Comparison of ENCODE assay signal across 8 cellular contexts in genomic region chr6:100880149-100880900, GRCh38. TPM values are rescaled to one million over a fixed set of nuclear protein-coding genes. Genes with fewer than 3 reads are reported as not detected.
A peak's percentile ranks its signal among the peaks of the same experiment; 100 is the strongest.
DNase-seq lines count a peak whose midpoint lies in the region; ATAC-seq and TF ChIP-seq lines count a peak whose summit lies in the region.

No MANE protein-coding gene starts in this region.

- TSS peak; percentile 36 for BruUV-seq in A673 (replicated peaks; lab: Mats Ljungman, UMichigan)

- H4K20me1 ChIP-seq in hepatocyte (ENCODE audit: insufficient read depth, poor library complexity, severe bottlenecking): peaks cover 24% of the 10 kb centered on the region

- no peaks in the 10 kb centered on the region for H3K27me3 ChIP-seq in A673 (replicated peaks; ENCODE audit: insufficient read depth, low read depth, low read length, poor library complexity)
- no peaks in the 10 kb centered on the region for H3K27me3 ChIP-seq in HAP-1 (ENCODE audit: low read depth)
- no peaks in the 10 kb centered on the region for H3K27me3 ChIP-seq in hepatocyte
- no peaks in the 10 kb centered on the region for H3K27me3 ChIP-seq in spleen (replicated peaks in 1 of 7)

- peaks cover 28% of the 10 kb centered on the region for H3K36me3 Mint-ChIP-seq in activated CD4-positive, alpha-beta memory T cell treated with anti-CD3 and anti-CD28 coated beads, Interleukin-2, amount 10 ng/mL, durations not matched to agents 7 days and 5 days (ENCODE audit: low read depth)

- POLR2A ChIA-PET in A673 (lab: Charles Lee; ENCODE audit: low non-redundant PET): no interaction called here
- POLR2A ChIA-PET in activated CD4-positive, alpha-beta memory T cell treated with anti-CD3 and anti-CD28 coated beads, Interleukin-2, amount 10 ng/mL, durations not matched to agents 7 days and 5 days (lab: Charles Lee): interaction anchor here (0.8 to 1.5 kb wide), 8 partner anchors 8 to 512 kb away, joined by 3 to 4 read pairs (median 3); no protein-coding TSS in a partner anchor

- H3K36me3 ChIP-seq in A673 (ENCODE audit: insufficient read depth, low read length, poor library complexity, severe bottlenecking) (no peaks in the 10 kb centered on the region), HAP-1 (replicated peaks) (no peaks in the 10 kb centered on the region; the same call in 1 of the 2 replicates), hepatocyte (replicated peaks; ENCODE audit: insufficient read depth, low read depth) (no peaks in the 10 kb centered on the region), spleen (no peaks in the 10 kb centered on the region)

- intact Hi-C loops in A673 (cut with micrococcal nuclease; ENCODE audit: unreplicated experiment): no loop called here
- intact Hi-C loops in spleen (cut with DNase I; ENCODE audit: low total_unique reads): no loop called here

- peaks cover 53% of the 10 kb centered on the region for H3K4me1 Mint-ChIP-seq in activated CD4-positive, alpha-beta memory T cell treated with anti-CD3 and anti-CD28 coated beads, Interleukin-2, amount 10 ng/mL, durations not matched to agents 7 days and 5 days

- in situ Hi-C loops in HAP-1 (cut with MboI; ENCODE audit: low sequenced_read_pairs): no loop called here

- no peak for TF ChIP-seq POLR2A in spleen (IDR thresholded peaks at IDR 0.05)

- H2AFZ ChIP-seq in hepatocyte: peak overlapping the region; percentile 87

- H3K4me3 Mint-ChIP-seq in activated CD4-positive, alpha-beta memory T cell treated with anti-CD3 and anti-CD28 coated beads, Interleukin-2, amount 10 ng/mL, durations not matched to agents 7 days and 5 days: peak overlapping the region; percentile 100

- no peaks in the 10 kb centered on the region for H3K9me2 ChIP-seq in hepatocyte (replicated peaks; ENCODE audit: insufficient read depth)

- peak overlapping the region; percentile 99 for H3K27ac Mint-ChIP-seq in activated CD4-positive, alpha-beta memory T cell treated with anti-CD3 and anti-CD28 coated beads, Interleukin-2, amount 10 ng/mL, durations not matched to agents 7 days and 5 days

- peaks cover 65% of the 10 kb centered on the region for H3K79me2 ChIP-seq in hepatocyte

- H3K4me1 ChIP-seq in A673 (ENCODE audit: insufficient read depth, low read length, poor library complexity, severe bottlenecking): peaks cover 8% of the 10 kb centered on the region
- peaks cover 27% of the 10 kb centered on the region for H3K4me1 ChIP-seq in HAP-1
- peaks cover 24% of the 10 kb centered on the region for H3K4me1 ChIP-seq in hepatocyte (ENCODE audit: insufficient read depth)
- H3K4me1 ChIP-seq in spleen: peaks cover 7 to 63% (median 36%) of the 10 kb centered on the region in 6 donors

- DNase-seq in A673 (ENCODE audit: low spot score): peak; percentile 12
- no peak for DNase-seq in HAP-1 (ENCODE audit: low spot score in 2 of 2)
- no peak for DNase-seq in activated CD4-positive, alpha-beta memory T cell treated with anti-CD3 and anti-CD28 coated beads, Interleukin-2, amount 10 ng/mL, durations not matched to agents 7 days and 5 days
- peak; percentile 54 for DNase-seq in hepatocyte (ENCODE audit: low spot score)
- no peak for DNase-seq in spleen
- DNase-seq in activated CD8-positive, alpha-beta memory T cell treated with anti-CD3 and anti-CD28 coated beads for 24 hours: no peak

- H3K9me3 Mint-ChIP-seq in activated CD4-positive, alpha-beta memory T cell treated with anti-CD3 and anti-CD28 coated beads, Interleukin-2, amount 10 ng/mL, durations not matched to agents 7 days and 5 days: no peaks in the 10 kb centered on the region

- WGBS in hepatocyte (ENCODE audit: low lambda C conversion rate, missing lambda C conversion rate): 5% methylated on average over 9 of the region's 9 CpGs
- WGBS in spleen, 5 donors: 1 to 4% (median 2%) methylated on average over 9 of the region's 9 CpGs

- no peak for TF ChIP-seq CTCF in A673 (conservative IDR thresholded peaks at IDR 0.05; ENCODE audit: low read depth, low read length)
- no peak for TF ChIP-seq CTCF in hepatocyte (IDR thresholded peaks at IDR 0.05; ENCODE audit: poor library complexity)
- TF ChIP-seq CTCF in spleen (IDR thresholded peaks at IDR 0.05 in 8 of 11, conservative IDR thresholded peaks at IDR 0.05 in 3 of 11): no peak

- peak overlapping the region; percentile 82 for H3K4me2 ChIP-seq in hepatocyte

- ATAC-seq in GM19463 (IDR thresholded peaks at IDR 0.05; ENCODE audit: unreplicated experiment): no peak
- no peak for ATAC-seq in HG02938 (IDR thresholded peaks at IDR 0.05; ENCODE audit: unreplicated experiment)

- CTCF ChIA-PET in A673 (lab: Charles Lee): no interaction called here
- CTCF ChIA-PET in activated CD4-positive, alpha-beta memory T cell treated with anti-CD3 and anti-CD28 coated beads, Interleukin-2, amount 10 ng/mL, durations not matched to agents 7 days and 5 days (lab: Charles Lee): no interaction called here

- H3K9me3 ChIP-seq in A673 (ENCODE audit: low read depth, low read length, poor library complexity, severe bottlenecking) (no peaks in the 10 kb centered on the region), HAP-1 (no peaks in the 10 kb centered on the region), hepatocyte (ENCODE audit: low read depth) (no peaks in the 10 kb centered on the region), spleen (no peaks in the 10 kb centered on the region)

- H3K27ac ChIP-seq in A673 (ENCODE audit: low read depth, low read length, poor library complexity, severe bottlenecking) (peak overlapping the region; percentile 88), hepatocyte (peak overlapping the region; percentile 99), spleen (peak overlapping the region; percentile 84 to 96 (median 91))

- H3K4me3 ChIP-seq in A673 (ENCODE audit: low read depth, low read length, poor library complexity, severe bottlenecking) (peak overlapping the region; percentile 97), HAP-1 (peak overlapping the region; percentile 81), hepatocyte (peak overlapping the region; percentile 58), spleen (peak overlapping the region; percentile 61 to 86 (median 74))

- peaks cover 3% of the 10 kb centered on the region for H3K27me3 Mint-ChIP-seq in activated CD4-positive, alpha-beta memory T cell treated with anti-CD3 and anti-CD28 coated beads, Interleukin-2, amount 10 ng/mL, durations not matched to agents 7 days and 5 days

RNA-seq across cellular contexts. Expression of gene ASCC3, which starts 0.8 kb away (rescaled TPM):
- total RNA-seq in A673 (2021) (32.2 and 32.5 TPM in 2 replicates), hepatocyte (77.6 and 88.7 TPM in 2 replicates), spleen (10 to 100 TPM; 30.3 to 52.4 (median 42.8) TPM)
- total RNA-seq in activated CD4-positive, alpha-beta memory T cell treated with anti-CD3 and anti-CD28 coated beads, Interleukin-2, amount 10 ng/mL, durations not matched to agents 7 days and 5 days: 10 to 100 TPM; 42.4 to 46.0 TPM
- polyA plus RNA-seq in hepatocyte (34.0 and 42.3 TPM in 2 replicates), spleen (10 to 100 TPM in 1 of 3 donors, 1 to 10 TPM in 2; 7.9 to 12.1 (median 9.2) TPM)

Comparison
In these comparisons a context has a peak if more than half of its experiments do, and no peak if none do; other contexts are left out.
1. DNase-seq: peak in A673 (single experiment) and hepatocyte (single experiment); none in HAP-1 (0 of 2), activated CD4-positive, alpha-beta memory T cell treated with anti-CD3 and anti-CD28 coated beads, Interleukin-2, amount 10 ng/mL, durations not matched to agents 7 days and 5 days (single experiment), spleen (single experiment) and activated CD8-positive, alpha-beta memory T cell treated with anti-CD3 and anti-CD28 coated beads for 24 hours (single experiment).
2. Peak in every context shown above with its lines, with median percentiles within 50 percentile points of each other: H3K27ac ChIP-seq and H3K4me3 ChIP-seq.